Comparison of ENCODE assay signal across 1 cellular context in genomic region chr11:33773399-33774355, GRCh38.
TF ChIP-seq lines count a peak whose summit lies in the region.

No MANE protein-coding gene starts in this region.

TF ChIP-seq in endothelial cell of umbilical vein, 7 proteins besides CTCF, POLR2A, EP300 and RAD21 (continued from another document):
- TF ChIP-seq MYC (IDR thresholded peaks at IDR 0.05; ENCODE audit: low read depth, low read length) (no peak), MAX (IDR thresholded peaks at IDR 0.05; ENCODE audit: insufficient read depth, insufficient read length) (no peak), EZH2 (IDR thresholded peaks at IDR 0.05; ENCODE audit: borderline replicate concordance, low read depth, low read length, severe bottlenecking) (no peak)
TF ChIP-seq in endothelial cell of umbilical vein: peak in this region for 0.
